8 cellular contexts compared by ENCODE assay signal in the genomic region with DNA sequence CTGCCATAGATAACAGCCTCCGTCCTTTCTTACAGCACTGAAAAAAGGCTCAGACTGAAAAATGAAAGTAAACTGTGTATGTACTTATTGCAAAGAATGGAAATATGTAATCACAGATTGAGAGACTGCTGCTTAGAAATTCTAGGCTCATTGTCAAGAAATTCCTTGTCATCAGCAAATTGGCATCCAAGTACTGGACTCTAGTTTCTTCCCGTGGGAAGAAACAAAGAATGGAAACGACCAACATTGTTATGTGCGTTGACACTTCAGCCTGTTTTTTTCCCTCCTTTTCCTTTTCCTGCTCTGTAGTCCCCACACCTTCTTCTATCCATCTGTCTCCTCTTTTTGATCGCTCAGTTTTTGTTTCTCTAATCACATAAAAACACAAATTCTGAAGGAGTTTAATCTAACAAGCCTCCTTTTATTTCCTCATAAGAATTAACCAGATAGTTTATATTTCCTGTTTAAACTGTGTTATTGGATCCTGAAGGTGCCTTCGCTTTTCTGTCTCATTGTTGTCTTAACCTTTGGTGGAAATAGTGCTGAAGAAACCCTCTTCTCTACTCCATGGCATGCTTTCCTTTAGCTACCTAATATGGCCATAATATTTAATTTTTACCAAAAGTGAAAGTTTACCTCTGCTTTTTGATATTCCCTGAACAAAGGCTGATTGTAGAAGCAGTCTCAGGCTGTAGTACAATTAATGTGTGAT.
DNase-seq lines count a peak whose midpoint lies in the region; ATAC-seq and TF ChIP-seq lines count a peak whose summit lies in the region.

No MANE protein-coding gene starts in this region.

- H3K9me3 Mint-ChIP-seq in memory B cell = no peaks in the 10 kb centered on the region

- TF ChIP-seq CTCF in astrocyte of the cerebellum (IDR thresholded peaks at IDR 0.05; ENCODE audit: low read depth, low read length, missing control alignments) = no peak

- H3K4me3 ChIP-seq in astrocyte of the cerebellum (ENCODE audit: low read depth, low read length) = peak overlapping the region; percentile 20

- ATAC-seq in HG03432 (IDR thresholded peaks at IDR 0.05; ENCODE audit: unreplicated experiment) (peak; percentile 72), memory B cell (ENCODE audit: low read depth) (peak; percentile 58), GM21515 (IDR thresholded peaks at IDR 0.05; ENCODE audit: unreplicated experiment) (no peak)

- peaks cover 38% of the 10 kb centered on the region for H3K4me1 Mint-ChIP-seq in memory B cell

- peak overlapping the region; percentile 87 for H3K4me3 Mint-ChIP-seq in memory B cell

- in situ Hi-C loops in astrocyte of the cerebellum (cut with HindIII; ENCODE audit: low sequenced_read_pairs) = no loop called here

- no peaks in the 10 kb centered on the region for H3K36me3 Mint-ChIP-seq in memory B cell

- peak overlapping the region; percentile 77 for H3K27ac Mint-ChIP-seq in memory B cell

- no peaks in the 10 kb centered on the region for H3K27me3 Mint-ChIP-seq in memory B cell

- DNase-seq in NCI-H748 (lab: John Stamatoyannopoulos, UW; ENCODE audit: unreplicated experiment) (peak; percentile 28), NCI-H748 treated with DMSO at 0.1 percent for 48 hours (lab: John Stamatoyannopoulos, UW) (no peak), astrocyte of the cerebellum (ENCODE audit: low read depth) (peak; percentile 77), memory B cell (ENCODE audit: low spot score in 2 of 2) (no peak), NCI-H187 (lab: John Stamatoyannopoulos, UW) (no peak)
- DNase-seq in activated CD4-positive, alpha-beta T cell treated with anti-CD3 and anti-CD28 coated beads for 48 hours = no peak

Comparison
In these comparisons a context has a peak if more than half of its experiments do, and no peak if none do; other contexts are left out.
1. DNase-seq: peak in NCI-H748 (single experiment) and astrocyte of the cerebellum (single experiment); none in NCI-H748 treated with DMSO at 0.1 percent for 48 hours (single experiment), memory B cell (0 of 2), NCI-H187 (0 of 2) and activated CD4-positive, alpha-beta T cell treated with anti-CD3 and anti-CD28 coated beads for 48 hours (single experiment).